33 cellular contexts compared by ENCODE assay signal in genomic region chr20:52224920-52225319, GRCh38.
"Had no signal": no experiment of that assay in that cellular context is flagged by ENCODE, and none has a peak within 500 bp of the region (broad histone marks: within the 10 kb centered on the region; RNA-seq: fewer than 3 reads in every experiment).

No MANE protein-coding gene starts in this region.

- H3K4me3 ChIP-seq: adrenal gland, body of pancreas, esophagus muscularis mucosa, gastroesophageal sphincter had no signal

- H3K27ac ChIP-seq: adrenal gland, body of pancreas, esophagus muscularis mucosa, gastroesophageal sphincter, WERI-Rb-1 had no signal

- H3K4me1 ChIP-seq: adrenal gland, body of pancreas had no signal

- DNase-seq: activated B cell treated with CpG ODN at 0.5 μM for 24 hours; activated CD4-positive, alpha-beta T cell treated with anti-CD3 and anti-CD28 coated beads for 48 hours; activated CD4-positive, alpha-beta T cell treated with anti-CD3 and anti-CD28 coated beads, Interleukin-2, amount 50 U/mL, for 1 hour; activated CD4-positive, alpha-beta T cell treated with anti-CD3 and anti-CD28 coated beads, Interleukin-2, amount 50 U/mL, for 48 hours; activated CD8-positive, alpha-beta memory T cell treated with anti-CD3 and anti-CD28 coated beads for 24 hours; activated CD8-positive, alpha-beta T cell treated with anti-CD3 and anti-CD28 coated beads for 36 hours; activated effector memory CD4-positive, alpha-beta T cell treated with Interleukin-2 at 50 U/mL for 16 hours; activated gamma-delta T cell treated with Interleukin-2 at 50 U/mL for 16 hours; activated naive CD4-positive, alpha-beta T cell treated with anti-CD3 and anti-CD28 coated beads for 36 hours; activated naive CD8-positive, alpha-beta T cell treated with anti-CD3 and anti-CD28 coated beads for 36 hours; activated naive CD8-positive, alpha-beta T cell treated with anti-CD3 and anti-CD28 coated beads, Interleukin-2, amount 50 U/mL, for 24 hours; activated T-cell treated with anti-CD3 and anti-CD28 coated beads, Interleukin-2, amount 50 U/mL, for 4 hours; adrenal gland; amygdala; aorta; body of pancreas; caudate nucleus; cortex of kidney; dermis blood vessel endothelial cell; effector CD4-positive, alpha-beta T cell; effector memory CD8-positive, alpha-beta T cell; erythroblast; foreskin melanocyte; T-cell; T1000; WERI-Rb-1 had no signal

- H3K4me1 Mint-ChIP-seq: activated B cell treated with CpG ODN at 0.5 μM for 24 hours; activated naive CD4-positive, alpha-beta T cell treated with anti-CD3 and anti-CD28 coated beads, Interleukin-2, amount 50 U/mL, for 24 hours; activated naive CD8-positive, alpha-beta T cell treated with anti-CD3 and anti-CD28 coated beads for 36 hours; activated naive CD8-positive, alpha-beta T cell treated with anti-CD3 and anti-CD28 coated beads, Interleukin-2, amount 50 U/mL, for 24 hours; activated T-helper 17 cell treated with anti-CD3 and anti-CD28 coated beads, Interleukin-2, amount 50 U/mL, for 72 hours; T-cell had no signal

- ATAC-seq: activated CD4-positive, CD25-positive, alpha-beta regulatory T cell treated with anti-CD3 and anti-CD28 coated beads, Interleukin-2, amount 50 U/mL, for 24 hours; activated CD8-positive, alpha-beta T cell treated with anti-CD3 and anti-CD28 coated beads for 36 hours; activated naive CD8-positive, alpha-beta T cell treated with anti-CD3 and anti-CD28 coated beads, Interleukin-2, amount 50 U/mL, for 24 hours; activated T-cell treated with anti-CD3 and anti-CD28 coated beads, Interleukin-2, amount 50 U/mL, for 4 hours; activated T-helper 17 cell treated with anti-CD3 and anti-CD28 coated beads, Interleukin-2, amount 50 U/mL, for 72 hours; body of pancreas; effector memory CD8-positive, alpha-beta T cell; gastroesophageal sphincter; T-cell had no signal

- H3K4me3 Mint-ChIP-seq: activated B cell treated with CpG ODN at 0.5 μM for 24 hours; activated CD8-positive, alpha-beta T cell treated with anti-CD3 and anti-CD28 coated beads for 36 hours; activated naive CD4-positive, alpha-beta T cell treated with anti-CD3 and anti-CD28 coated beads for 36 hours; activated naive CD4-positive, alpha-beta T cell treated with anti-CD3 and anti-CD28 coated beads, Interleukin-2, amount 50 U/mL, for 24 hours; activated naive CD8-positive, alpha-beta T cell treated with anti-CD3 and anti-CD28 coated beads for 36 hours; activated naive CD8-positive, alpha-beta T cell treated with anti-CD3 and anti-CD28 coated beads, Interleukin-2, amount 50 U/mL, for 24 hours; activated T-cell treated with anti-CD3 and anti-CD28 coated beads, Interleukin-2, amount 50 U/mL, for 4 hours; activated T-helper 17 cell treated with anti-CD3 and anti-CD28 coated beads, Interleukin-2, amount 50 U/mL, for 72 hours; effector memory CD8-positive, alpha-beta T cell; T-cell; T-helper 1 cell treated with Interleukin-12 subunit alpha and Interleukin-12 subunit beta and Interleukin-4 antibody, amounts not matched to agents 30 μg/mL and 1 μg/mL, for 36 hours; T-helper 2 cell treated with Interferon-gamma antibody and Interleukin-4, amounts not matched to agents 5 μg/mL and 100 μg/mL, for 36 hours had no signal

- H3K27ac Mint-ChIP-seq: activated B cell treated with CpG ODN at 0.5 μM for 24 hours; activated CD8-positive, alpha-beta T cell treated with anti-CD3 and anti-CD28 coated beads for 36 hours; activated naive CD4-positive, alpha-beta T cell treated with anti-CD3 and anti-CD28 coated beads for 36 hours; activated naive CD4-positive, alpha-beta T cell treated with anti-CD3 and anti-CD28 coated beads, Interleukin-2, amount 50 U/mL, for 24 hours; activated naive CD8-positive, alpha-beta T cell treated with anti-CD3 and anti-CD28 coated beads for 36 hours; activated naive CD8-positive, alpha-beta T cell treated with anti-CD3 and anti-CD28 coated beads, Interleukin-2, amount 50 U/mL, for 24 hours; activated T-helper 17 cell treated with anti-CD3 and anti-CD28 coated beads, Interleukin-2, amount 50 U/mL, for 72 hours; effector memory CD8-positive, alpha-beta T cell; T-cell; T-helper 1 cell treated with Interleukin-12 subunit alpha and Interleukin-12 subunit beta and Interleukin-4 antibody, amounts not matched to agents 30 μg/mL and 1 μg/mL, for 36 hours; T-helper 2 cell treated with Interferon-gamma antibody and Interleukin-4, amounts not matched to agents 5 μg/mL and 100 μg/mL, for 36 hours had no signal

- H3K36me3 ChIP-seq: adrenal gland, esophagus muscularis mucosa, gastroesophageal sphincter, WERI-Rb-1 had no signal

- H3K36me3 Mint-ChIP-seq: T-cell had no signal

- H3K27me3 ChIP-seq: body of pancreas had no signal

- H3K9me3 ChIP-seq: adrenal gland had no signal
